8 cellular contexts compared by ENCODE assay signal in the genomic region with DNA sequence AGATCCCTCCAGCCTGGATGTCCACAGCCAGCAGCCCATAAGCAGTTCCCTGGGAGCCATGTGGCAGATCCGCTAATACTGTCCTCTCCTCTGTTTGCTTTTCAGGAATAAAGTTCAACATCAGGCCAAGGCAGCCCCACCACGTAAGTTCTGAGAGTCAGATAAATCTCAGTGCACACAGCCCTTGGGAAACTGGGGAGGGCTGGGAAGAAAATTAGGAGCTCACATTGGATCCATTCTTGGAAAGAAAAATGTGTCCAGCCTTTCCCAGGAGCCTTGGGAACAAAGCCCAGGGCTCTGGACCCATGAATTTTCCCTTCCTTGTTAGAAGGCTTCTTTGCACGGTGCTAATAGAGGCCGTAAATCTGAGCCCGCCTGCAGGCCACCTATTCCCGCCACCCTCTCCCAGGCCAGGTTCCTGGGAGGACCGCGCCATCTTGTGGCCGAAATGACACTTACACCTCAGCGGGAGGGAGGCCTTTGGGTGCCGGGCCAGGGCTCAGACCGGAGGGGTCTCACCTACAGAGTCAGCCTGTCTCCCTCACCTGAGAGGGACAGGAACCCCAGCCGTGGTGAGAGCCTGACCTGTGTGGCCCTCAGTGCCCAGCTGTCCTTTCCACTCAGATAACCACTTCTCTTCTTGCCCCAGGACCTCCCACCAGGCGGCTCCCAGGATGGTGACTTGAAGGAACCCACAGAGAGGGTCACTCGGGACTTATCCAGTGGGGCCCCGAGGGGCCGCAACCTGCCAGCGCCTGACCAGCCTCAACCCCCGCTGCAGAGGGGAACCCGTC. TPM values are rescaled to one million over a fixed set of nuclear protein-coding genes. Genes with fewer than 3 reads are reported as not detected.
DNase-seq lines count a peak whose midpoint lies in the region; ATAC-seq and TF ChIP-seq lines count a peak whose summit lies in the region.

No MANE protein-coding gene starts in this region.

- CTCF ChIA-PET in activated CD8-positive, alpha-beta T cell treated with anti-CD3 and anti-CD28 coated beads for 36 hours (lab: Charles Lee): interaction anchor here (0.6 to 5.1 kb wide), 15 partner anchors 9 to 365 kb away, joined by 3 to 39 read pairs (median 4); no protein-coding TSS in a partner anchor

- no peak overlapping the region for H3K27ac ChIP-seq in effector memory CD4-positive, alpha-beta T cell (ENCODE audit: insufficient read depth, low read length, poor library complexity, severe bottlenecking)

- ATAC-seq in HG03432 (IDR thresholded peaks at IDR 0.05; ENCODE audit: unreplicated experiment) (peak; percentile 40), GM18505 (IDR thresholded peaks at IDR 0.05; ENCODE audit: unreplicated experiment) (no peak)
- ATAC-seq in activated CD8-positive, alpha-beta T cell treated with anti-CD3 and anti-CD28 coated beads for 36 hours: peak; percentile 86

- H3K4me1 ChIP-seq in effector memory CD4-positive, alpha-beta T cell (ENCODE audit: control insufficient read depth, insufficient read depth, low read length, poor library complexity, severe bottlenecking): no peaks in the 10 kb centered on the region

- no peaks in the 10 kb centered on the region for H3K9me3 ChIP-seq in effector memory CD4-positive, alpha-beta T cell (ENCODE audit: control insufficient read depth, low read length)

- TF ChIP-seq POLR2A in GM18505 (IDR thresholded peaks at IDR 0.05; ENCODE audit: borderline replicate concordance, extremely low read depth, insufficient read depth, insufficient read length): no peak

- peaks cover 10% of the 10 kb centered on the region for H3K27me3 Mint-ChIP-seq in activated CD8-positive, alpha-beta T cell treated with anti-CD3 and anti-CD28 coated beads for 36 hours
- H3K27me3 Mint-ChIP-seq in mesothelial cell of epicardium (ENCODE audit: low read depth): peaks cover 25% of the 10 kb centered on the region

- TF ChIP-seq CTCF in activated CD8-positive, alpha-beta T cell treated with anti-CD3 and anti-CD28 coated beads for 36 hours (IDR thresholded peaks at IDR 0.05): peak; percentile 86
- TF ChIP-seq CTCF in mesothelial cell of epicardium (IDR thresholded peaks at IDR 0.05; ENCODE audit: unreplicated experiment): peak; percentile 93

- no peak overlapping the region for H3K4me3 ChIP-seq in effector memory CD4-positive, alpha-beta T cell (ENCODE audit: insufficient read depth, low read depth, low read length, poor library complexity, severe bottlenecking)

- no peaks in the 10 kb centered on the region for H3K9me3 Mint-ChIP-seq in activated CD8-positive, alpha-beta T cell treated with anti-CD3 and anti-CD28 coated beads for 36 hours
- no peaks in the 10 kb centered on the region for H3K9me3 Mint-ChIP-seq in mesothelial cell of epicardium

- H3K4me3 Mint-ChIP-seq in activated CD8-positive, alpha-beta T cell treated with anti-CD3 and anti-CD28 coated beads for 36 hours: no peak overlapping the region
- H3K4me3 Mint-ChIP-seq in mesothelial cell of epicardium: no peak overlapping the region

- DNase-seq in DMS114 treated with DMSO at 0.1 percent for 48 hours (lab: John Stamatoyannopoulos, UW; ENCODE audit: unreplicated experiment) (peak; percentile 45), NCI-H82 (lab: John Stamatoyannopoulos, UW) (peak; percentile 90), mesothelial cell of epicardium (ENCODE audit: low spot score in 2 of 2, unreplicated experiment in 2 of 2) (peak; percentile 73 to 92)
- DNase-seq in activated CD8-positive, alpha-beta T cell treated with anti-CD3 and anti-CD28 coated beads for 36 hours: peak; percentile 77
- DNase-seq in effector memory CD4-positive, alpha-beta T cell: peak; percentile 35 to 56 (median 45)
- DNase-seq in stimulated activated CD8-positive, alpha-beta memory T cell treated with anti-CD3 and anti-CD28 coated beads, Interleukin-7, amount 100 ng/mL, for 24 hours (ENCODE audit: low read depth): peak; percentile 58

- no peaks in the 10 kb centered on the region for H3K4me1 Mint-ChIP-seq in activated CD8-positive, alpha-beta T cell treated with anti-CD3 and anti-CD28 coated beads for 36 hours (ENCODE audit: low read depth)
- no peaks in the 10 kb centered on the region for H3K4me1 Mint-ChIP-seq in mesothelial cell of epicardium

- H3K36me3 ChIP-seq in effector memory CD4-positive, alpha-beta T cell (ENCODE audit: control insufficient read depth, insufficient read depth, low read length): no peaks in the 10 kb centered on the region

- H3K27ac Mint-ChIP-seq in activated CD8-positive, alpha-beta T cell treated with anti-CD3 and anti-CD28 coated beads for 36 hours: no peak overlapping the region
- no peak overlapping the region for H3K27ac Mint-ChIP-seq in mesothelial cell of epicardium

- H3K27me3 ChIP-seq in effector memory CD4-positive, alpha-beta T cell (replicated peaks; ENCODE audit: control insufficient read depth, insufficient read depth, low read length, poor library complexity, severe bottlenecking): no peaks in the 10 kb centered on the region

- POLR2A ChIA-PET in activated CD8-positive, alpha-beta T cell treated with anti-CD3 and anti-CD28 coated beads for 36 hours (lab: Charles Lee): no interaction called here

- intact Hi-C loops in activated CD8-positive, alpha-beta T cell treated with anti-CD3 and anti-CD28 coated beads for 36 hours (cut with micrococcal nuclease): loop anchor here (2.0 to 10.0 kb wide), 2 partner anchors 341 to 373 kb away; no protein-coding TSS in a partner anchor

- H3K36me3 Mint-ChIP-seq in activated CD8-positive, alpha-beta T cell treated with anti-CD3 and anti-CD28 coated beads for 36 hours (ENCODE audit: low read depth): no peaks in the 10 kb centered on the region
- H3K36me3 Mint-ChIP-seq in mesothelial cell of epicardium: peaks cover 2% of the 10 kb centered on the region

RNA-seq across cellular contexts. Expression of a gene that starts 25.2 kb away (rescaled TPM):
- total RNA-seq in activated CD8-positive, alpha-beta T cell treated with anti-CD3 and anti-CD28 coated beads for 36 hours: 1 to 10 TPM; 8.3 to 8.8 TPM
- total RNA-seq in mesothelial cell of epicardium: 48.1 to 51.6 TPM (median 49.1 TPM) in 3 replicates
